Comparison of ENCODE assay signal across 28 cellular contexts in genomic region chr1:213776974-213777373, GRCh38.
"Had no signal": no experiment of that assay in that cellular context is flagged by ENCODE, and none has a peak within 500 bp of the region (broad histone marks: within the 10 kb centered on the region; RNA-seq: fewer than 3 reads in every experiment).

No MANE protein-coding gene starts in this region.

- H3K36me3 ChIP-seq: adrenal gland, esophagus muscularis mucosa, gastrocnemius medialis had no signal

- H3K27ac ChIP-seq: adrenal gland, body of pancreas, esophagus muscularis mucosa, foreskin keratinocyte, gastrocnemius medialis had no signal

- DNase-seq: activated CD4-positive, alpha-beta memory T cell treated with anti-CD3 and anti-CD28 coated beads for 36 hours; activated CD4-positive, alpha-beta T cell treated with anti-CD3 and anti-CD28 coated beads for 36 hours; activated CD4-positive, alpha-beta T cell treated with anti-CD3 and anti-CD28 coated beads, Interleukin-2, amount 10 ng/mL, durations not matched to agents 24 days and 14 days; activated CD4-positive, CD25-positive, alpha-beta regulatory T cell; activated CD4-positive, CD25-positive, alpha-beta regulatory T cell treated with anti-CD3 and anti-CD28 coated beads, Interleukin-2, amount 50 U/mL, for 72 hours; activated CD8-positive, alpha-beta memory T cell treated with anti-CD3 and anti-CD28 coated beads, Interleukin-2, amount 10 ng/mL, durations not matched to agents 7 days and 5 days; activated CD8-positive, alpha-beta memory T cell treated with anti-CD3 and anti-CD28 coated beads, Interleukin-2, amount 50 U/mL, for 4 hours; activated CD8-positive, alpha-beta T cell treated with anti-CD3 and anti-CD28 coated beads, Interleukin-2, amount 10 ng/mL, durations not matched to agents 7 days and 5 days; activated effector memory CD4-positive, alpha-beta T cell treated with anti-CD3 and anti-CD28 coated beads, Interleukin-2, amount 50 U/mL, for 16 hours; activated naive CD4-positive, alpha-beta T cell treated with anti-CD3 and anti-CD28 coated beads for 36 hours; activated naive CD8-positive, alpha-beta T cell treated with anti-CD3 and anti-CD28 coated beads for 36 hours; activated naive CD8-positive, alpha-beta T cell treated with anti-CD3 and anti-CD28 coated beads, Interleukin-2, amount 50 U/mL, for 24 hours; activated T-cell treated with anti-CD3 and anti-CD28 coated beads, Interleukin-2, amount 50 U/mL, for 1 hour; activated T-cell treated with anti-CD3 and anti-CD28 coated beads, Interleukin-2, amount 50 U/mL, for 48 hours; adrenal gland; amygdala; aorta; body of pancreas; caudate nucleus; cortex of kidney; dermis blood vessel endothelial cell; effector CD4-positive, alpha-beta T cell; effector memory CD8-positive, alpha-beta T cell; erythroblast; foreskin keratinocyte; gastrocnemius medialis; glutamatergic neuron had no signal

- H3K4me1 ChIP-seq: adrenal gland, body of pancreas, esophagus muscularis mucosa, foreskin keratinocyte, gastrocnemius medialis had no signal

- ATAC-seq: activated CD4-positive, alpha-beta T cell treated with anti-CD3 and anti-CD28 coated beads for 36 hours; activated CD8-positive, alpha-beta memory T cell treated with anti-CD3 and anti-CD28 coated beads, Interleukin-2, amount 10 ng/mL, durations not matched to agents 7 days and 5 days; activated CD8-positive, alpha-beta T cell treated with anti-CD3 and anti-CD28 coated beads, Interleukin-2, amount 10 ng/mL, durations not matched to agents 7 days and 5 days; activated naive CD8-positive, alpha-beta T cell treated with anti-CD3 and anti-CD28 coated beads, Interleukin-2, amount 50 U/mL, for 24 hours; body of pancreas; effector memory CD8-positive, alpha-beta T cell; foreskin keratinocyte; gastrocnemius medialis had no signal

- H3K9me3 ChIP-seq: adrenal gland, body of pancreas, gastrocnemius medialis had no signal

- H3K27me3 ChIP-seq: adrenal gland, body of pancreas, foreskin keratinocyte had no signal

- H3K4me3 ChIP-seq: adrenal gland, body of pancreas, esophagus muscularis mucosa, gastrocnemius medialis had no signal
